Comparison of ENCODE assay signal across 8 cellular contexts in the genomic region with DNA sequence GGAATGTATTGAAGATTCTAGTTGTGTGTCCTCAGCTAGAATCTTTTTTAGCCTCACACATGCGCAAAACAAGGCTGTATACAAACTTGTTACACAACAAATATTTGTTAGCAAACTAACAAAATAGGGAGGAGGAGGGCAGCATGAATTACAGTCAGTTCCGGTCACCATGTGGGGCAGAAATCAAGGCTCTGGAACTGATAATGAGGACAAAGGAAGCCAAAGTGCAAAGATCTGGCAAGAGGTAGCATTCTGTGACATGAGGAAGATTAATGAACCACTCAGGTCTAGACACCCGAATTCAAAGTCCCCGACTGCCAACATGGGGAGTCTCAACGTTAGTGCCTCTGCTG. TPM values are rescaled to one million over a fixed set of nuclear protein-coding genes. Genes with fewer than 3 reads are reported as not detected.
DNase-seq lines count a peak whose midpoint lies in the region; ATAC-seq and TF ChIP-seq lines count a peak whose summit lies in the region.

No MANE protein-coding gene starts in this region.

- peaks cover 34 to 51% of the 10 kb centered on the region in 2 donors for H3K36me3 Mint-ChIP-seq in CD14-positive monocyte

- H3K9me3 Mint-ChIP-seq in CD14-positive monocyte = peaks cover 0 to 3% (median 0%) of the 10 kb centered on the region in 7 donors

- peaks cover 45% of the 10 kb centered on the region for H3F3A ChIP-seq in MM.1S (ENCODE audit: insufficient read depth, low read length)

- H3K4me2 ChIP-seq in MM.1S (ENCODE audit: low read depth, low read length) = peak overlapping the region; percentile 98

- H3K4me1 Mint-ChIP-seq in CD14-positive monocyte = peaks cover 68% of the 10 kb centered on the region

- no peaks in the 10 kb centered on the region for H3K27me3 ChIP-seq in MM.1S (replicated peaks; ENCODE audit: insufficient read depth, low read length)
- H3K27me3 ChIP-seq in dorsolateral prefrontal cortex = no peaks in the 10 kb centered on the region
- no peaks in the 10 kb centered on the region for H3K27me3 ChIP-seq in neuron (ENCODE audit: insufficient read depth, low read length)

- no peak for ATAC-seq in HG02678 (IDR thresholded peaks at IDR 0.05; ENCODE audit: unreplicated experiment)
- ATAC-seq in GM18858 (IDR thresholded peaks at IDR 0.05; ENCODE audit: unreplicated experiment) = no peak
- ATAC-seq in GM21786 (IDR thresholded peaks at IDR 0.05; ENCODE audit: unreplicated experiment) = no peak

- no peaks in the 10 kb centered on the region for H4K20me1 ChIP-seq in MM.1S (ENCODE audit: insufficient read depth, low read length)

- peak overlapping the region; percentile 72 for H3K9ac ChIP-seq in MM.1S (ENCODE audit: low read length)

- H3K4me3 ChIP-seq in MM.1S (ENCODE audit: low read length) (peak overlapping the region; percentile 68), dorsolateral prefrontal cortex (peak overlapping the region; percentile 66 to 96 (median 78)), neuron (ENCODE audit: low read length) (peak overlapping the region; percentile 59)

- H3K9me2 ChIP-seq in MM.1S (replicated peaks; ENCODE audit: insufficient read depth, low read length) = no peaks in the 10 kb centered on the region

- peaks cover 17% of the 10 kb centered on the region; the same call in 1 of the 2 replicates for H3K36me3 ChIP-seq in MM.1S (replicated peaks; ENCODE audit: insufficient read depth, low read length)
- H3K36me3 ChIP-seq in neuron (ENCODE audit: insufficient read depth, low read length) = peaks cover 38% of the 10 kb centered on the region

- H3K4me1 ChIP-seq in MM.1S (ENCODE audit: low read length) (peaks cover 53% of the 10 kb centered on the region), neuron (ENCODE audit: insufficient read depth, low read length) (peaks cover 29% of the 10 kb centered on the region)

- H3K79me2 ChIP-seq in MM.1S (ENCODE audit: low read length) = peaks cover 70% of the 10 kb centered on the region

- peak overlapping the region; percentile 98 to 100 (median 99) for H3K27ac Mint-ChIP-seq in CD14-positive monocyte

- TF ChIP-seq CTCF in CD14-positive monocyte (IDR thresholded peaks at IDR 0.05) (no peak), MM.1S (IDR thresholded peaks at IDR 0.05; ENCODE audit: low read length) (peak; percentile 10; the same call in 1 of the 2 replicates), dorsolateral prefrontal cortex (IDR thresholded peaks at IDR 0.05 in 54 of 56, conservative IDR thresholded peaks at IDR 0.05 in 2 of 56; ENCODE audit: low read depth in 1 of 56, partially characterized antibody in 56 of 56) (no peak)

- no peak for DNase-seq in CD14-positive monocyte (ENCODE audit: low spot score)
- DNase-seq in MM.1S = no peak
- DNase-seq in dorsolateral prefrontal cortex = no peak
- no peak for DNase-seq in effector CD4-positive, alpha-beta T cell

- intact Hi-C loops in CD14-positive monocyte (cut with micrococcal nuclease) = loop anchor here (5.0 to 10.0 kb wide), 3 partner anchors 47 to 771 kb away; partner anchors contain the start of genes ATF4 (in 1 of the 2) and GTPBP1 (in 1 of the 2)
- intact Hi-C loops in dorsolateral prefrontal cortex (cut with DNase I) = loop anchor here (2.0 kb wide), 3 partner anchors 19 to 53 kb away; partner anchors contain the start of genes GTPBP1 (in 1 of the 2) and JOSD1 (in 1 of the 2)

- H2AFZ ChIP-seq in MM.1S (ENCODE audit: low read length) (no peak overlapping the region), neuron (ENCODE audit: low read depth, low read length) (no peak overlapping the region)

- peak overlapping the region; percentile 93 to 97 for H3K4me3 Mint-ChIP-seq in CD14-positive monocyte

- H3K27me3 Mint-ChIP-seq in CD14-positive monocyte (ENCODE audit: low read depth in 3 of 3) = peaks cover 0 to 3% (median 0%) of the 10 kb centered on the region in 3 donors

- H3K9me3 ChIP-seq in MM.1S (replicated peaks; ENCODE audit: insufficient read depth, low read length) (no peaks in the 10 kb centered on the region), neuron (ENCODE audit: low read length) (no peaks in the 10 kb centered on the region)

- H3K27ac ChIP-seq in MM.1S (ENCODE audit: low read length) (peak overlapping the region; percentile 91; the same call in 1 of the 2 replicates), dorsolateral prefrontal cortex (peak overlapping the region; percentile 43 to 99 (median 97))

RNA-seq across cellular contexts. Expression of gene SUN2, which starts 1.9 kb away (rescaled TPM):
- 10 to 100 TPM; 95.8 to 97.8 TPM for polyA plus RNA-seq in CD14-positive monocyte
- 100 to 1,000 TPM; 122 to 627 (median 268) TPM for total RNA-seq in dorsolateral prefrontal cortex

RNA-seq across cellular contexts. Expression of gene DNAL4, which starts 40.1 kb away (rescaled TPM):
- 1 to 10 TPM; 8.9 to 9.3 TPM for polyA plus RNA-seq in CD14-positive monocyte
- 10 to 100 TPM; 15.6 to 42.0 (median 23.9) TPM for total RNA-seq in dorsolateral prefrontal cortex

RNA-seq across cellular contexts. Expression of gene GTPBP1, which starts 48.1 kb away (rescaled TPM):
- 10 to 100 TPM in 1 of 2 donors, 1 to 10 TPM in 1; 6.7 to 12.7 TPM for polyA plus RNA-seq in CD14-positive monocyte
- total RNA-seq in dorsolateral prefrontal cortex = 10 to 100 TPM; 30.5 to 76.8 (median 48.2) TPM

RNA-seq across cellular contexts. Expression of gene JOSD1, which starts 53.1 kb away (rescaled TPM):
- 1 to 10 TPM; 7.1 to 7.2 TPM for polyA plus RNA-seq in CD14-positive monocyte
- total RNA-seq in dorsolateral prefrontal cortex = 10 to 100 TPM; 41.2 to 87.6 (median 55.2) TPM
